Comparison of ENCODE assay signal across 1 cellular context in genomic region chr12:121925361-121925725, GRCh38.
TF ChIP-seq lines count a peak whose summit lies in the region.

No MANE protein-coding gene starts in this region.

TF ChIP-seq in IMR-90, 13 proteins besides CTCF, POLR2A, EP300 and RAD21:
- TF ChIP-seq MAFK (IDR thresholded peaks at IDR 0.05; ENCODE audit: low read depth, low read length) (no peak), ELK1 (IDR thresholded peaks at IDR 0.05; ENCODE audit: borderline replicate concordance, low read depth, low read length) (no peak), CHD1 (IDR thresholded peaks at IDR 0.05; ENCODE audit: low read depth, low read length) (no peak), SMC3 (IDR thresholded peaks at IDR 0.05; ENCODE audit: low read depth, low read length) (no peak), RCOR1 (IDR thresholded peaks at IDR 0.05; ENCODE audit: insufficient replicate concordance, low read length) (no peak), RFX5 (IDR thresholded peaks at IDR 0.05; ENCODE audit: low read depth, low read length) (no peak), USF2 (IDR thresholded peaks at IDR 0.05; ENCODE audit: low read depth, low read length) (no peak), NFE2L2 (IDR thresholded peaks at IDR 0.05; ENCODE audit: low read depth, low read length) (no peak), FOS (IDR thresholded peaks at IDR 0.05; ENCODE audit: low read depth, low read length) (no peak), CEBPB (IDR thresholded peaks at IDR 0.05; ENCODE audit: low read depth, low read length) (no peak), MXI1 (IDR thresholded peaks at IDR 0.05; ENCODE audit: borderline replicate concordance, low read depth, low read length) (no peak), BHLHE40 (IDR thresholded peaks at IDR 0.05; ENCODE audit: low read depth, low read length) (no peak), MAZ (IDR thresholded peaks at IDR 0.05; ENCODE audit: borderline replicate concordance, low read depth, low read length) (no peak)
